ENCODE assay signal across 17 cellular contexts in genomic region chr10:52653510-52653909, GRCh38.
A peak's percentile ranks its signal among the peaks of the same experiment; 100 is the strongest.
DNase-seq lines count a peak whose midpoint lies in the region; ATAC-seq, FAIRE-seq and TF ChIP-seq lines count a peak whose summit lies in the region.
"Had no signal": no experiment of that assay in that cellular context is flagged by ENCODE, and none has a peak within 500 bp of the region (broad histone marks: within the 10 kb centered on the region; RNA-seq: fewer than 3 reads in every experiment).

No MANE protein-coding gene starts in this region.

- intact Hi-C loops in testis (cut with DNase I; ENCODE audit: low total_unique reads) = no loop called here

- no peak for TF ChIP-seq POLR2A in H54 (IDR thresholded peaks at IDR 0.05; ENCODE audit: low read depth, low read length)
- no peak for TF ChIP-seq POLR2A in testis (IDR thresholded peaks at IDR 0.05)

- ATAC-seq in left lobe of liver (peak; percentile 98), GM21717 (IDR thresholded peaks at IDR 0.05; ENCODE audit: unreplicated experiment) (no peak)
- ATAC-seq: mucosa of descending colon had no signal

- peaks cover 17% of the 10 kb centered on the region for H3K4me1 Mint-ChIP-seq in type B pancreatic cell (ENCODE audit: unreplicated experiment)
- H3K4me1 Mint-ChIP-seq: CD4-positive, alpha-beta memory T cell had no signal

- no peaks in the 10 kb centered on the region for H3K9me3 ChIP-seq in testis
- H3K9me3 ChIP-seq: mucosa of descending colon, ovary, SJSA1 had no signal

- peaks cover 15% of the 10 kb centered on the region for H3K4me1 ChIP-seq in testis

- no peaks in the 10 kb centered on the region for H3K36me3 Mint-ChIP-seq in type B pancreatic cell
- H3K36me3 Mint-ChIP-seq: CD4-positive, alpha-beta memory T cell; immature natural killer cell had no signal

- no peaks in the 10 kb centered on the region for H3K27me3 ChIP-seq in testis
- H3K27me3 ChIP-seq: ovary, SJSA1 had no signal

- no peak for TF ChIP-seq CTCF in testis (IDR thresholded peaks at IDR 0.05)
- no peak for TF ChIP-seq CTCF in D721Med (IDR thresholded peaks at IDR 0.05; ENCODE audit: insufficient read depth, missing control alignments)
- no peak for TF ChIP-seq CTCF in type B pancreatic cell (conservative IDR thresholded peaks at IDR 0.05)

- DNase-seq in H54 (ENCODE audit: insufficient read length, low spot score) (no peak), cerebellar cortex (ENCODE audit: low spot score) (peak; percentile 96), left lobe of liver (ENCODE audit: low spot score) (peak; percentile 46), testis (peak; percentile 50), D721Med (ENCODE audit: insufficient read length, low spot score) (no peak), type B pancreatic cell (ENCODE audit: extremely low spot score, unreplicated experiment) (no peak)
- DNase-seq: activated CD8-positive, alpha-beta memory T cell treated with anti-CD3 and anti-CD28 coated beads for 24 hours; activated gamma-delta T cell; CD4-positive, alpha-beta memory T cell; effector CD4-positive, alpha-beta T cell; immature natural killer cell; mucosa of descending colon; ovary; stimulated activated CD4-positive, alpha-beta T cell treated with anti-CD3 and anti-CD28 coated beads, Interleukin-15, amount 100 ng/mL, for 24 hours had no signal

- no peaks in the 10 kb centered on the region for H3K9me3 Mint-ChIP-seq in type B pancreatic cell

- H3K4me3 Mint-ChIP-seq in type B pancreatic cell = no peak overlapping the region
- H3K4me3 Mint-ChIP-seq: CD4-positive, alpha-beta memory T cell; immature natural killer cell had no signal

- peak overlapping the region in 1 of 2 donors; percentile 0 for H3K27ac ChIP-seq in testis
- H3K27ac ChIP-seq: ovary, SJSA1 had no signal

- WGBS in testis, 2 donors = 17 to 41% methylated on average over 3 of the region's 3 CpGs

- FAIRE-seq in H54 (lab: Jason Lieb, UNC) (peak; percentile 69), D721Med (lab: Jason Lieb, UNC) (no peak)
- FAIRE-seq: G401.6 had no signal

- no peak overlapping the region for H3K4me3 ChIP-seq in testis
- H3K4me3 ChIP-seq: mucosa of descending colon, ovary, SJSA1 had no signal

- H3K27ac Mint-ChIP-seq in type B pancreatic cell = no peak overlapping the region
- H3K27ac Mint-ChIP-seq: CD4-positive, alpha-beta memory T cell; immature natural killer cell had no signal

- peaks cover 3% of the 10 kb centered on the region for H3K27me3 Mint-ChIP-seq in type B pancreatic cell
- H3K27me3 Mint-ChIP-seq: CD4-positive, alpha-beta memory T cell had no signal

- H3K36me3 ChIP-seq in testis (ENCODE audit: low read depth, missing control alignments) = no peaks in the 10 kb centered on the region
- H3K36me3 ChIP-seq: ovary, SJSA1 had no signal

Comparison
In these comparisons a context has a peak if more than half of its experiments do, and no peak if none do; other contexts are left out.
1. DNase-seq: peak in cerebellar cortex (single experiment), left lobe of liver (single experiment) and testis (single experiment); none in H54 (single experiment), D721Med (single experiment) and type B pancreatic cell (single experiment).